In genomic region chr3:183636221-183637105, GRCh38 we compare ENCODE assay signal across 8 cellular contexts. TPM values are rescaled to one million over a fixed set of nuclear protein-coding genes. Genes with fewer than 3 reads are reported as not detected.
A peak's percentile ranks its signal among the peaks of the same experiment; 100 is the strongest.
DNase-seq lines count a peak whose midpoint lies in the region; ATAC-seq lines count a peak whose summit lies in the region.

No MANE protein-coding gene starts in this region.

- no peaks in the 10 kb centered on the region for H3K9me3 ChIP-seq in effector memory CD4-positive, alpha-beta T cell (ENCODE audit: control insufficient read depth, low read length)

- peaks cover 12% of the 10 kb centered on the region for H3K4me1 ChIP-seq in effector memory CD4-positive, alpha-beta T cell (ENCODE audit: control insufficient read depth, insufficient read depth, low read length, poor library complexity, severe bottlenecking)

- ATAC-seq in GM21360 (IDR thresholded peaks at IDR 0.05; ENCODE audit: unreplicated experiment) = peak; percentile 76

- H3K36me3 ChIP-seq in effector memory CD4-positive, alpha-beta T cell (ENCODE audit: control insufficient read depth, insufficient read depth, low read length) = no peaks in the 10 kb centered on the region

- peak; percentile 80 for DNase-seq in COLO829 (ENCODE audit: low spot score)
- peak; percentile 93 for DNase-seq in HT-29 (ENCODE audit: low spot score)
- peak; percentile 96 for DNase-seq in NK-92 treated with Interleukin-12 subunit alpha and Interleukin-12 subunit beta, amount 100 ng/mL, for 24 hours (lab: John Stamatoyannopoulos, UW)
- peak; percentile 76 to 83 for DNase-seq in activated CD8-positive, alpha-beta memory T cell treated with anti-CD3 and anti-CD28 coated beads for 4 hours (ENCODE audit: low read depth in 2 of 2)
- DNase-seq in effector memory CD4-positive, alpha-beta T cell = peak; percentile 83 to 90 (median 90)
- DNase-seq in lung microvascular endothelial cell (ENCODE audit: low read depth in 2 of 2) = peak; percentile 96 to 97
- DNase-seq in stimulated activated CD4-positive, alpha-beta T cell treated with anti-CD3 and anti-CD28 coated beads, TNF-alpha, amount 100 ng/mL, for 4 hours (ENCODE audit: low read depth in 3 of 3) = peak; percentile 73 to 83 (median 83)

- H3K4me3 ChIP-seq in effector memory CD4-positive, alpha-beta T cell (ENCODE audit: insufficient read depth, low read depth, low read length, poor library complexity, severe bottlenecking) = peak overlapping the region; percentile 100

- H3K27ac ChIP-seq in effector memory CD4-positive, alpha-beta T cell (ENCODE audit: insufficient read depth, low read length, poor library complexity, severe bottlenecking) = peak overlapping the region; percentile 97

- no peaks in the 10 kb centered on the region for H3K27me3 ChIP-seq in effector memory CD4-positive, alpha-beta T cell (replicated peaks; ENCODE audit: control insufficient read depth, insufficient read depth, low read length, poor library complexity, severe bottlenecking)

RNA-seq across cellular contexts. Expression of gene KLHL24, which starts 1.0 kb away (rescaled TPM):
- 10.6 and 18.7 TPM in 2 replicates for total RNA-seq in HT-29 (2014; rRNA removed; shearing (Covaris generic))
- 74.3 and 83.3 TPM in 2 replicates for total RNA-seq in lung microvascular endothelial cell

Comparison
In these comparisons a context has a peak if more than half of its experiments do, and no peak if none do; other contexts are left out.
1. Peak in every context shown above with its lines: DNase-seq, ATAC-seq, H3K4me3 ChIP-seq and H3K27ac ChIP-seq.